In genomic region chr12:67988600-67988999, GRCh38 we compare ENCODE assay signal across 1 cellular context.
TF ChIP-seq lines count a peak whose summit lies in the region.

No MANE protein-coding gene starts in this region.

TF ChIP-seq in GM12878, 131 proteins besides CTCF, POLR2A, EP300 and RAD21 (continued from another document and continues in another):
- TF ChIP-seq ZBTB4 (CRISPR knock-in tag; IDR thresholded peaks at IDR 0.05) (no peak), NFIC (IDR thresholded peaks at IDR 0.05; ENCODE audit: low read depth, low read length) (peak; percentile 45; the same call in 1 of the 2 replicates), CBX5 (IDR thresholded peaks at IDR 0.05; ENCODE audit: low read depth) (no peak; the same call in 1 of the 2 replicates), NR2C2 (IDR thresholded peaks at IDR 0.05; ENCODE audit: borderline replicate concordance, control insufficient read depth, insufficient read length, low read depth) (no peak), E4F1 (IDR thresholded peaks at IDR 0.05; ENCODE audit: borderline replicate concordance, partially characterized antibody) (no peak), BACH1 (IDR thresholded peaks at IDR 0.05; ENCODE audit: borderline replicate concordance) (no peak), RELB (IDR thresholded peaks at IDR 0.05; ENCODE audit: low read depth) (peak; percentile 73; the same call in 1 of the 2 replicates), PRDM15 (CRISPR knock-in tag; IDR thresholded peaks at IDR 0.05) (no peak), EGR1 (IDR thresholded peaks at IDR 0.05; ENCODE audit: borderline replicate concordance in 1 of 2, low read depth in 2 of 2, low read length in 2 of 2) (no peak), RELA (IDR thresholded peaks at IDR 0.05; ENCODE audit: borderline replicate concordance, partially characterized antibody) (peak; percentile 7), RAD51 (IDR thresholded peaks at IDR 0.05) (no peak), RUNX3 (IDR thresholded peaks at IDR 0.05; ENCODE audit: low read length) (0 out of 2 replicates have a peak, but pooled peaks have one; percentile 48), ZBTB33 (IDR thresholded peaks at IDR 0.05) (no peak), RBBP5 (conservative IDR thresholded peaks at IDR 0.05) (no peak), RCOR1 (conservative IDR thresholded peaks at IDR 0.05; ENCODE audit: low read depth, low read length) (no peak), FOXM1 (IDR thresholded peaks at IDR 0.05; ENCODE audit: low read depth, low read length) (peak; percentile 38; the same call in 1 of the 2 replicates), IRF5 (IDR thresholded peaks at IDR 0.05; ENCODE audit: borderline replicate concordance) (no peak), SMAD5 (IDR thresholded peaks at IDR 0.05; ENCODE audit: low read depth) (no peak), ZNF24 (IDR thresholded peaks at IDR 0.05) (no peak), MTA2 (IDR thresholded peaks at IDR 0.05; ENCODE audit: low read depth) (peak; percentile 74), SMARCA5 (IDR thresholded peaks at IDR 0.05) (no peak), TAF1 (IDR thresholded peaks at IDR 0.05; ENCODE audit: borderline replicate concordance, low read depth, low read length) (peak; percentile 30; the same call in 1 of the 2 replicates), CEBPZ (IDR thresholded peaks at IDR 0.05; ENCODE audit: low read depth, low read length) (no peak), PKNOX1 (IDR thresholded peaks at IDR 0.05) (peak; percentile 69; the same call in 1 of the 2 replicates), HDAC6 (IDR thresholded peaks at IDR 0.05; ENCODE audit: unreplicated experiment) (no peak), HDAC2 (IDR thresholded peaks at IDR 0.05) (no peak), PBX3 (IDR thresholded peaks at IDR 0.05; ENCODE audit: insufficient replicate concordance, low read depth, low read length) (peak; percentile 62), MYB (IDR thresholded peaks at IDR 0.05; ENCODE audit: borderline replicate concordance, low read depth, low read length) (no peak), IKZF2 (IDR thresholded peaks at IDR 0.05) (no peak; a peak in 1 of 4 replicates), YBX1 (IDR thresholded peaks at IDR 0.05) (no peak), SPI1 (IDR thresholded peaks at IDR 0.05; ENCODE audit: borderline replicate concordance, insufficient read depth, low read depth, low read length) (no peak), PAX5 (IDR thresholded peaks at IDR 0.05; ENCODE audit: borderline replicate concordance, low read depth, low read length) (peak; percentile 55; the same call in 1 of the 2 replicates), HSF1 (IDR thresholded peaks at IDR 0.05; ENCODE audit: low read depth, low read length) (no peak), BCL11A (IDR thresholded peaks at IDR 0.05; ENCODE audit: low read depth, low read length) (peak; percentile 62), BHLHE40 (IDR thresholded peaks at IDR 0.05; ENCODE audit: borderline replicate concordance in 1 of 2, low read depth in 2 of 2, low read length in 1 of 2) (no peak)
